Comparison of ENCODE assay signal across 23 cellular contexts in the genomic region with DNA sequence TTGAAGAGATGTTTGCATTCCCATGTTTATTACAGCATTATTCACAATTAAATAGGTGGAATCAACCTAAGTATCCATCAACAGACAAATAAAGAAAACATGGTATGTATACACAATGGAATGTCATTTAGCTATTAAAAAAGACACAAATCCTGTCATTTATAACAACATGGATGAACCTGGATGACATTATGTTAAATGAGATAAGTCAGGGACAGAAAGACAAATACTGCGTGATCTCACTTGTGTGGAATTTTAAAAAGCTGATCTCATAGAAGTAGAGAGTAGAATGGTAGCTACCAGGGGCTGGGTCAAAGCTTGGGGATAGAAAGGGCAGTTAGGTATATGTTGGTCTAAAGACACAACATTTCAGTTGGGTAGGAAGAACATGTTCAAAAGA.
"Had no signal": no experiment of that assay in that cellular context is flagged by ENCODE, and none has a peak within 500 bp of the region (broad histone marks: within the 10 kb centered on the region; RNA-seq: fewer than 3 reads in every experiment).

No MANE protein-coding gene starts in this region.

- H3K4me1 ChIP-seq: left lung, lower lobe of right lung, right atrium auricular region, right lobe of liver, tibial nerve, uterus had no signal

- H3K27me3 ChIP-seq: left lung, ovary, right atrium auricular region, right lobe of liver, tibial nerve, uterus had no signal

- H3K36me3 ChIP-seq: left lung, lower lobe of right lung, ovary, right atrium auricular region, right lobe of liver, tibial nerve, uterus had no signal

- H3K9me3 ChIP-seq: left lung, lower lobe of right lung, mucosa of descending colon, ovary, right lobe of liver, tibial nerve, uterus had no signal

- DNase-seq: hippocampal formation; kidney glomerular epithelial cell; left colon; left lung; lower lobe of right lung; mammary epithelial cell; mesenchymal stem cell; midbrain; mucosa of descending colon; naive thymus-derived CD4-positive, alpha-beta T cell; ovary; right lobe of liver; stimulated activated CD4-positive, alpha-beta T cell treated with anti-CD3 and anti-CD28 coated beads, Interleukin-1b, Interleukin-23, amount 100 ng/mL, for 48 hours; stimulated activated CD4-positive, alpha-beta T cell treated with anti-CD3 and anti-CD28 coated beads, Interleukin-2, amount 100 ng/mL, for 48 hours; stimulated activated CD4-positive, alpha-beta T cell treated with anti-CD3 and anti-CD28 coated beads, Interleukin-4, amount 100 ng/mL, for 4 hours; stimulated activated CD8-positive, alpha-beta memory T cell treated with anti-CD3 and anti-CD28 coated beads, Interleukin-4, amount 100 ng/mL, for 48 hours; stimulated activated naive CD4-positive, alpha-beta T cell treated with Interleukin-2 at 50 U/mL for 16 hours; stimulated activated naive CD8-positive, alpha-beta T cell treated with anti-CD3 and anti-CD28 coated beads, Interleukin-15, amount 100 ng/mL, for 72 hours; substantia nigra; uterus had no signal

- H3K27ac ChIP-seq: left lung, lower lobe of right lung, ovary, right atrium auricular region, right lobe of liver, tibial nerve, uterus had no signal

- H3K4me3 ChIP-seq: left lung, lower lobe of right lung, mucosa of descending colon, ovary, right atrium auricular region, right lobe of liver, smooth muscle cell, tibial nerve, uterus had no signal

- H3K4me2 ChIP-seq: smooth muscle cell had no signal
